15 cellular contexts compared by ENCODE assay signal in the genomic region with DNA sequence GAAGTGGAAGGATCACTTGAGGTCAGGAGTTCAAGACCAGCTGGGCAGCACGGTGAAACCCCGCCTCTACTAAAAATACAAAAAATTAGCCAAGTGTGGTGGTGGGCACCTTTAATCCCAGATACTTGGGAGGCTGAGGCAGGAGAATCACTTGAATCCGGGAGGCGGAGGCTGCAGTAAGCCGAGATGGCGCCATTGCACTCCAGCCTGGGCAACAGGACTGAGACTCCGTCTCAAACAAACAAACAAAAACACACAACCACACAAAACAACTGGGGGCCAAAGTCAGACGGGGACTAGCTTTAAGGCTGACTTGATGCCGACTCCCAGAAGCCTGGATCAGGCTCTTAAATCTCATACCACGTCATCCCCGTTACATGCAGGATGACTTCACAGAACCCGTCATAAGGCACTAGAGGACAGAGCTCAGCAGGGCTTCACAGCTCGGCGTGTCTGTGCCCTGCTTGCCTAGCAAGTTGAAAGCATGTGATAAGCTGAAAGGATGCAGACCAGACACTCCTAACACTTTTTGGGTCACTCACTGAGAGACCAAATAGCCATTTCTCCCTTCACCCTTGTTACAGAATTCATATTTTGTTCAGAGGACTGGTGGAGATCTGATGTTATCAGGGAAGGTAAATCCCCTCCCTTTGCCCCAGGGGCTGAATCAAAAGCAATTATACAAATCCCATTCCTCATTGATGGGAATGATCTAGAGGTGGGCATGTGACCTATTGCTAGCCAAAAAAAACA.
DNase-seq lines count a peak whose midpoint lies in the region; ATAC-seq, FAIRE-seq and TF ChIP-seq lines count a peak whose summit lies in the region.
"Had no signal": no experiment of that assay in that cellular context is flagged by ENCODE, and none has a peak within 500 bp of the region (broad histone marks: within the 10 kb centered on the region; RNA-seq: fewer than 3 reads in every experiment).

No MANE protein-coding gene starts in this region.

- H3K9me3 ChIP-seq in left lung (no peaks in the 10 kb centered on the region), tibial nerve (no peaks in the 10 kb centered on the region), HepG2 (ENCODE audit: low read length) (no peaks in the 10 kb centered on the region)
- H3K9me3 ChIP-seq: suprapubic skin had no signal

- intact Hi-C loops in activated T-helper 2 cell treated with anti-CD3 and anti-CD28 coated beads, Interferon-gamma antibody, Interleukin-2, Interleukin-4, amounts not matched to agents 10 μg/mL and 5 μg/mL and 100 μg/mL, durations not matched to agents 14 hours and 24 hours and 36 hours (cut with micrococcal nuclease) = loop anchor here (5.0 to 10.0 kb wide), 2 partner anchors 40 to 717 kb away; partner anchors contain the start of gene CLNS1A
- intact Hi-C loops in left lung (cut with DNase I) = no loop called here
- intact Hi-C loops in HepG2 (cut with micrococcal nuclease; ENCODE audit: unreplicated experiment) = no loop called here

- WGBS in tibial nerve, 2 donors = 88 to 91% methylated on average over 14 of the region's 14 CpGs
- WGBS in HepG2 (ENCODE audit: low lambda C conversion rate) = 97% methylated on average over 12 of the region's 14 CpGs

- no peaks in the 10 kb centered on the region for H3K79me2 ChIP-seq in HepG2 (ENCODE audit: insufficient read depth, low read length)

- no peak overlapping the region for H3K9ac ChIP-seq in HepG2 (ENCODE audit: insufficient read depth, low read depth, low read length)

- no TSS peak for BruUV-seq in HepG2 (replicated peaks; lab: Mats Ljungman, UMichigan)

- H3K27me3 ChIP-seq in left lung = no peaks in the 10 kb centered on the region
- no peaks in the 10 kb centered on the region for H3K27me3 ChIP-seq in tibial nerve
- H3K27me3 ChIP-seq in HepG2 (ENCODE audit: control insufficient read depth in 1 of 2, insufficient read depth in 2 of 2, low read length in 2 of 2) = no peaks in the 10 kb centered on the region
- H3K27me3 ChIP-seq: suprapubic skin had no signal

- POLR2A ChIA-PET in HepG2 (lab: Yijun Ruan, JAX) = no interaction called here

- no peak for FAIRE-seq in HepG2 (lab: Jason Lieb, UNC)
- FAIRE-seq: astrocyte, endothelial cell of umbilical vein had no signal

- peaks cover 82% of the 10 kb centered on the region for H3K4me1 Mint-ChIP-seq in activated T-helper 2 cell treated with anti-CD3 and anti-CD28 coated beads, Interferon-gamma antibody, Interleukin-2, Interleukin-4, amounts not matched to agents 10 μg/mL and 5 μg/mL and 100 μg/mL, durations not matched to agents 14 hours and 24 hours and 36 hours (ENCODE audit: low read depth)

- H3K4me3 ChIP-seq in left lung = no peak overlapping the region
- no peak overlapping the region for H3K4me3 ChIP-seq in tibial nerve
- no peak overlapping the region for H3K4me3 ChIP-seq in HepG2 (replicated peaks in 1 of 3; ENCODE audit: insufficient read depth in 1 of 3, low read depth in 2 of 3, low read length in 3 of 3)
- H3K4me3 ChIP-seq: suprapubic skin had no signal

- no peak overlapping the region for H3K4me3 Mint-ChIP-seq in activated T-helper 2 cell treated with anti-CD3 and anti-CD28 coated beads, Interferon-gamma antibody, Interleukin-2, Interleukin-4, amounts not matched to agents 10 μg/mL and 5 μg/mL and 100 μg/mL, durations not matched to agents 14 hours and 24 hours and 36 hours (ENCODE audit: low read depth)
- H3K4me3 Mint-ChIP-seq: WTC11 had no signal

- TF ChIP-seq POLR2A in tibial nerve (IDR thresholded peaks at IDR 0.05) = no peak
- TF ChIP-seq POLR2A in HepG2 (IDR thresholded peaks at IDR 0.05; ENCODE audit: insufficient read depth in 1 of 2, low read depth in 2 of 2, low read length in 2 of 2) = no peak

- H3K9me3 Mint-ChIP-seq in activated T-helper 2 cell treated with anti-CD3 and anti-CD28 coated beads, Interferon-gamma antibody, Interleukin-2, Interleukin-4, amounts not matched to agents 10 μg/mL and 5 μg/mL and 100 μg/mL, durations not matched to agents 14 hours and 24 hours and 36 hours = peaks cover 6% of the 10 kb centered on the region

- H3K4me1 ChIP-seq in left lung (peaks cover 39 to 82% of the 10 kb centered on the region in 2 donors), tibial nerve (peaks cover 0 to 84% (median 40%) of the 10 kb centered on the region in 4 donors), HepG2 (ENCODE audit: insufficient read depth, low read length) (peaks cover 24% of the 10 kb centered on the region)

- H3K27ac ChIP-seq in left lung = peak overlapping the region; percentile 80 to 95
- H3K27ac ChIP-seq in tibial nerve = peak overlapping the region in 3 of 4 donors; percentile 17 to 89 (median 78)
- H3K27ac ChIP-seq in HepG2 (ENCODE audit: extremely low read length, insufficient read depth, low read length) = no peak overlapping the region

- H2AFZ ChIP-seq in HepG2 (ENCODE audit: low read length) = no peak overlapping the region

- H3K4me2 ChIP-seq in HepG2 (ENCODE audit: low read depth, low read length) = no peak overlapping the region

- peak in 2 of 3 experiments; percentile 17 to 44 for DNase-seq in NCI-H1417 (lab: John Stamatoyannopoulos, UW)
- no peak for DNase-seq in NCI-H1417 treated with DMSO at 0.1 percent for 48 hours (lab: John Stamatoyannopoulos, UW)
- DNase-seq in activated T-helper 2 cell treated with anti-CD3 and anti-CD28 coated beads, Interferon-gamma antibody, Interleukin-2, Interleukin-4, amounts not matched to agents 10 μg/mL and 5 μg/mL and 100 μg/mL, durations not matched to agents 14 hours and 24 hours and 36 hours (ENCODE audit: low spot score) = no peak
- no peak for DNase-seq in left lung
- DNase-seq in tibial nerve (ENCODE audit: low spot score in 2 of 2) = no peak
- DNase-seq in NCI-H1694 treated with DMSO at 0.1 percent for 48 hours (lab: John Stamatoyannopoulos, UW) = no peak
- DNase-seq in HepG2 (ENCODE audit: low spot score) = no peak
- DNase-seq: 8988T; activated T-cell treated with anti-CD3 and anti-CD28 coated beads, Interleukin-2, amount 50 U/mL, for 48 hours; posterior cingulate gyrus had no signal

- H4K20me1 ChIP-seq in HepG2 (ENCODE audit: insufficient read depth, low read length) = no peaks in the 10 kb centered on the region

- TF ChIP-seq CTCF in left lung (IDR thresholded peaks at IDR 0.05) = no peak
- TF ChIP-seq CTCF in tibial nerve (IDR thresholded peaks at IDR 0.05) = no peak
- TF ChIP-seq CTCF in HepG2 (CRISPR knock-in tag; IDR thresholded peaks at IDR 0.05) = no peak

- CTCF ChIA-PET in HepG2 (lab: Yijun Ruan, JAX; ENCODE audit: low intra/inter-chr PET ratio, low total read pairs) = no interaction called here

- TF ChIP-seq RAD21 in HepG2 (CRISPR knock-in tag; IDR thresholded peaks at IDR 0.05) = no peak

- in situ Hi-C loops in HepG2 (cut with HindIII; ENCODE audit: extremely low pct_ligation_motif_present, low pct_unique_long_range_greater_than_20kb) = no loop called here

- no peak for ATAC-seq in left lung
- no peak for ATAC-seq in GM18873 (IDR thresholded peaks at IDR 0.05; ENCODE audit: low FRiP score, unreplicated experiment)
- no peak for ATAC-seq in HepG2

- TF ChIP-seq EP300 in tibial nerve (IDR thresholded peaks at IDR 0.05) (no peak), HepG2 (IDR thresholded peaks at IDR 0.05; ENCODE audit: low read depth in 2 of 2, low read length in 2 of 2) (no peak), HepG2 (CRISPR knock-in tag; IDR thresholded peaks at IDR 0.05; ENCODE audit: borderline replicate concordance) (no peak)

- H3K27me3 Mint-ChIP-seq in activated T-helper 2 cell treated with anti-CD3 and anti-CD28 coated beads, Interferon-gamma antibody, Interleukin-2, Interleukin-4, amounts not matched to agents 10 μg/mL and 5 μg/mL and 100 μg/mL, durations not matched to agents 14 hours and 24 hours and 36 hours (ENCODE audit: low read depth) = no peaks in the 10 kb centered on the region

- H3K36me3 Mint-ChIP-seq in activated T-helper 2 cell treated with anti-CD3 and anti-CD28 coated beads, Interferon-gamma antibody, Interleukin-2, Interleukin-4, amounts not matched to agents 10 μg/mL and 5 μg/mL and 100 μg/mL, durations not matched to agents 14 hours and 24 hours and 36 hours (ENCODE audit: low read depth) = peaks cover 39% of the 10 kb centered on the region

- H3K27ac Mint-ChIP-seq in activated T-helper 2 cell treated with anti-CD3 and anti-CD28 coated beads, Interferon-gamma antibody, Interleukin-2, Interleukin-4, amounts not matched to agents 10 μg/mL and 5 μg/mL and 100 μg/mL, durations not matched to agents 14 hours and 24 hours and 36 hours = peak overlapping the region; percentile 79
- H3K27ac Mint-ChIP-seq: WTC11 had no signal

- H3K36me3 ChIP-seq in left lung = no peaks in the 10 kb centered on the region
- H3K36me3 ChIP-seq in tibial nerve = no peaks in the 10 kb centered on the region
- no peaks in the 10 kb centered on the region for H3K36me3 ChIP-seq in HepG2 (replicated peaks in 1 of 2; ENCODE audit: control insufficient read depth in 1 of 2, insufficient read depth in 2 of 2, low read length in 2 of 2)
- H3K36me3 ChIP-seq: suprapubic skin had no signal

TF ChIP-seq in HepG2, 621 proteins besides CTCF, POLR2A, EP300 and RAD21 (continues in another document):
- TF ChIP-seq ZNF276 (CRISPR knock-in tag; IDR thresholded peaks at IDR 0.05; ENCODE audit: low read depth) = no peak
- no peak for TF ChIP-seq ZNF263 (CRISPR knock-in tag; IDR thresholded peaks at IDR 0.05)
- TF ChIP-seq TCF7 (IDR thresholded peaks at IDR 0.05; ENCODE audit: low read depth) = no peak
- no peak for TF ChIP-seq ZNF256 (CRISPR knock-in tag; conservative IDR thresholded peaks at IDR 0.05)
- no peak for TF ChIP-seq WIZ (CRISPR knock-in tag; IDR thresholded peaks at IDR 0.05)

Comparison
In these comparisons a context has a peak if more than half of its experiments do, and no peak if none do; other contexts are left out.
1. DNase-seq: peak in NCI-H1417 (2 of 3); none in NCI-H1417 treated with DMSO at 0.1 percent for 48 hours (single experiment), activated T-helper 2 cell treated with anti-CD3 and anti-CD28 coated beads, Interferon-gamma antibody, Interleukin-2, Interleukin-4, amounts not matched to agents 10 μg/mL and 5 μg/mL and 100 μg/mL, durations not matched to agents 14 hours and 24 hours and 36 hours (single experiment), left lung (0 of 2), tibial nerve (0 of 2), NCI-H1694 treated with DMSO at 0.1 percent for 48 hours (single experiment) and HepG2 (single experiment).